ENCODE assay signal across 1 cellular context in genomic region chr21:36211660-36212512, GRCh38.
TF ChIP-seq lines count a peak whose summit lies in the region.

No MANE protein-coding gene starts in this region.

TF ChIP-seq in HCT116, 20 proteins besides CTCF, POLR2A, EP300 and RAD21 (continued from another document):
- TF ChIP-seq REST (IDR thresholded peaks at IDR 0.05; ENCODE audit: low read depth) (no peak), EZH2phosphoT487 (IDR thresholded peaks at IDR 0.05; ENCODE audit: borderline replicate concordance) (no peak), POLR2AphosphoS5 (IDR thresholded peaks at IDR 0.05; ENCODE audit: low read depth, low read length) (no peak), ATF3 (IDR thresholded peaks at IDR 0.05) (no peak)
TF ChIP-seq in HCT116: peak in this region for 0.
